9 cellular contexts compared by ENCODE assay signal in genomic region chr9:114691046-114691955, GRCh38. TPM values are rescaled to one million over a fixed set of nuclear protein-coding genes. Genes with fewer than 3 reads are reported as not detected.
DNase-seq lines count a peak whose midpoint lies in the region; ATAC-seq and TF ChIP-seq lines count a peak whose summit lies in the region.
"Had no signal": no experiment of that assay in that cellular context is flagged by ENCODE, and none has a peak within 500 bp of the region (broad histone marks: within the 10 kb centered on the region; RNA-seq: fewer than 3 reads in every experiment).

No MANE protein-coding gene starts in this region.

- H3K9me3 ChIP-seq in endodermal cell (ENCODE audit: control insufficient read depth, low read length): no peaks in the 10 kb centered on the region

- no peaks in the 10 kb centered on the region for H3K36me3 ChIP-seq in endodermal cell (ENCODE audit: control insufficient read depth, insufficient read depth, low read length)

- H3K27me3 ChIP-seq in endodermal cell (ENCODE audit: control insufficient read depth, insufficient read depth, low read length, poor library complexity, severe bottlenecking): no peaks in the 10 kb centered on the region

- peaks cover 7% of the 10 kb centered on the region for H3K9me3 Mint-ChIP-seq in activated CD8-positive, alpha-beta T cell treated with anti-CD3 and anti-CD28 coated beads for 36 hours
- no peaks in the 10 kb centered on the region for H3K9me3 Mint-ChIP-seq in endodermal cell

- peak overlapping the region; percentile 44 for H3K4me3 Mint-ChIP-seq in activated CD8-positive, alpha-beta T cell treated with anti-CD3 and anti-CD28 coated beads for 36 hours
- no peak overlapping the region for H3K4me3 Mint-ChIP-seq in endodermal cell

- no peak overlapping the region for H3K9ac ChIP-seq in endodermal cell (ENCODE audit: extremely low read depth, low read length, poor library complexity, severe bottlenecking)

- no peak overlapping the region for H3K27ac ChIP-seq in endodermal cell (ENCODE audit: low read depth, low read length)

- peak overlapping the region; percentile 97 for H3K27ac Mint-ChIP-seq in activated CD8-positive, alpha-beta T cell treated with anti-CD3 and anti-CD28 coated beads for 36 hours
- no peak overlapping the region for H3K27ac Mint-ChIP-seq in endodermal cell

- CTCF ChIA-PET in activated CD8-positive, alpha-beta T cell treated with anti-CD3 and anti-CD28 coated beads for 36 hours (lab: Charles Lee): interaction anchor here (0.8 to 5.8 kb wide), 11 partner anchors 8 to 299 kb away, joined by 3 to 43 read pairs (median 8); partner anchors contain the start of gene TEX48

- no peak overlapping the region for H3K4me3 ChIP-seq in endodermal cell (ENCODE audit: low read length)

- ATAC-seq in GM19397 (IDR thresholded peaks at IDR 0.05; ENCODE audit: unreplicated experiment) (peak; percentile 54), HG03571 (IDR thresholded peaks at IDR 0.05; ENCODE audit: unreplicated experiment) (peak; percentile 60), esophagus mucosa (peak; percentile 60)
- ATAC-seq in activated CD8-positive, alpha-beta T cell treated with anti-CD3 and anti-CD28 coated beads for 36 hours: peak; percentile 75

- WGBS in endodermal cell (ENCODE audit: insufficient coverage in 1 of 2, insufficient read length in 1 of 2), 2 experiments: 94% methylated on average over 9 of the region's 11 CpGs

- H3K36me3 Mint-ChIP-seq in activated CD8-positive, alpha-beta T cell treated with anti-CD3 and anti-CD28 coated beads for 36 hours (ENCODE audit: low read depth): peaks cover 19% of the 10 kb centered on the region
- H3K36me3 Mint-ChIP-seq in endodermal cell (ENCODE audit: low read depth): no peaks in the 10 kb centered on the region

- H3K4me1 Mint-ChIP-seq in activated CD8-positive, alpha-beta T cell treated with anti-CD3 and anti-CD28 coated beads for 36 hours (ENCODE audit: low read depth): peaks cover 88% of the 10 kb centered on the region
- no peaks in the 10 kb centered on the region for H3K4me1 Mint-ChIP-seq in endodermal cell

- H3K27me3 Mint-ChIP-seq in activated CD8-positive, alpha-beta T cell treated with anti-CD3 and anti-CD28 coated beads for 36 hours: no peaks in the 10 kb centered on the region
- peaks cover 25% of the 10 kb centered on the region for H3K27me3 Mint-ChIP-seq in endodermal cell (ENCODE audit: insufficient read depth)

- intact Hi-C loops in activated CD8-positive, alpha-beta T cell treated with anti-CD3 and anti-CD28 coated beads for 36 hours (cut with micrococcal nuclease): loop anchor here (2.0 kb wide), 2 partner anchors 28 to 204 kb away; no protein-coding TSS in a partner anchor

- no peaks in the 10 kb centered on the region for H3K4me1 ChIP-seq in endodermal cell (ENCODE audit: control insufficient read depth, insufficient read depth, low read length)

- no peak for TF ChIP-seq CTCF in activated CD8-positive, alpha-beta T cell treated with anti-CD3 and anti-CD28 coated beads for 36 hours (IDR thresholded peaks at IDR 0.05)
- TF ChIP-seq CTCF in endodermal cell (conservative IDR thresholded peaks at IDR 0.05): no peak

- DNase-seq in activated CD8-positive, alpha-beta T cell treated with anti-CD3 and anti-CD28 coated beads for 36 hours: peak; percentile 89
- DNase-seq in stimulated activated CD8-positive, alpha-beta memory T cell treated with anti-CD3 and anti-CD28 coated beads, Interleukin-15, amount 100 ng/mL, for 48 hours (ENCODE audit: low read depth in 2 of 2): peak; percentile 70
- no peak for DNase-seq in NCI-H1092 (lab: John Stamatoyannopoulos, UW)
- DNase-seq in endodermal cell: no peak
- no peak for DNase-seq in NCI-H446 treated with DMSO at 0.1 percent for 48 hours (lab: John Stamatoyannopoulos, UW)

- POLR2A ChIA-PET in activated CD8-positive, alpha-beta T cell treated with anti-CD3 and anti-CD28 coated beads for 36 hours (lab: Charles Lee): interaction anchor here (0.8 to 3.9 kb wide), 16 partner anchors 10 to 316 kb away, joined by 3 to 30 read pairs (median 4); partner anchors contain the start of genes AKNA, TEX48 and TNFSF8

RNA-seq across cellular contexts. Expression of gene TEX48, which starts 9.3 kb away (rescaled TPM):
- total RNA-seq in activated CD8-positive, alpha-beta T cell treated with anti-CD3 and anti-CD28 coated beads for 36 hours: under 1 TPM in 1 of 2 experiments, not detected in 1; 0.65 TPM
- total RNA-seq in esophagus mucosa (not detected), endodermal cell (not detected)
- not detected for polyA plus RNA-seq in endodermal cell (2013, experiment 1 of 2)
- not detected for polyA plus RNA-seq in endodermal cell (2013, experiment 2 of 2)
- total RNA-seq: urinary bladder had no signal
- polyA plus RNA-seq: urinary bladder had no signal

RNA-seq across cellular contexts. Expression of gene TEX53, which starts 33.7 kb away (rescaled TPM):
- not detected for total RNA-seq in activated CD8-positive, alpha-beta T cell treated with anti-CD3 and anti-CD28 coated beads for 36 hours
- total RNA-seq in esophagus mucosa (not detected), endodermal cell (not detected)
- not detected for polyA plus RNA-seq in endodermal cell (2013, experiment 1 of 2)
- polyA plus RNA-seq in endodermal cell (2013, experiment 2 of 2): not detected
- total RNA-seq: urinary bladder had no signal
- polyA plus RNA-seq: urinary bladder had no signal

Comparison
In these comparisons a context has a peak if more than half of its experiments do, and no peak if none do; other contexts are left out.
1. DNase-seq: peak in activated CD8-positive, alpha-beta T cell treated with anti-CD3 and anti-CD28 coated beads for 36 hours (single experiment) and stimulated activated CD8-positive, alpha-beta memory T cell treated with anti-CD3 and anti-CD28 coated beads, Interleukin-15, amount 100 ng/mL, for 48 hours (2 of 2); none in NCI-H1092 (single experiment), endodermal cell (single experiment) and NCI-H446 treated with DMSO at 0.1 percent for 48 hours (single experiment).
2. Peak in every context shown above with its lines, with median percentiles within 50 percentile points of each other: ATAC-seq.